8 cellular contexts compared by ENCODE assay signal in the genomic region with DNA sequence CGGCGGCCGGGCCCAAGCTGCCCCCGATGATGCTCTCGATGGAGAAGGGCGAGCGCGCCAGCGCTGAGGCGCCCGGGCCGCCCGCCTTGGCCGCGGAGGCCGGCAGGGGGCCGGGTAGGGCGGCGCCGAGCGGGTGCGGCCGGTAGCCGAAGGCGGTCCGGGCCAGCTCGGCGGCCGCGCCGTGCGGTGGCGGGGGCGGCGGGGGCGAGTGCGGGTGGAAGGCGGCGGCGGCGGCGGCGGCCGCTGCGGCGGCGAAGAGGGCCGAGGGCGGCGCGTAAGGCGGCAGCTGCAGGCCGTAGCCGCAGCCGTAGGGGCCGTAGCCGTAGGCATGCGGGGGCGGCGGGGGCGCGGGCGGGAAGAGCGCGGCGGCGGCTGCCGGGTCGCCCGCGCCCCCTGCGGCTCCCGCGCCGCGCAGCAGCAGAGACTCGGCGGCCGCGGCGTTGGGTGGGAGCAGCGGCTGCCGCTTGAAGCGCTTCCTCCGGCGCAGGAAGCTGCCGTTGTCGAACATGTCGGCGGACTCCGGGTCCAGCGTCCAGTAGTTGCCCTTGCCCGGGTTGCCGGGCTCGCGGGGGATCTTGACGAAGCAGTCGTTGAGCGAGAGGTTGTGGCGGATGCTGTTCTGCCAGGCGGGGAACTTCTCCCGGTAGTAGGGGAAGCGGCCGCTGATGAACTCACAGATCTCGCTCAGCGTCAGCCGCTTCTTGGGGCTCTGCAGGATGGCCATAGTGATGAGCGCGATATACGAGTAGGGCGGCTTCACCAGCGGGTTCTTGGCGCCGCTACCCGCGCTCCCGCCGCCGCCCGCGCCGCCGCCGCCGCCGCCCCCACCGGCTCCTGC. TPM values are rescaled to one million over a fixed set of nuclear protein-coding genes. Genes with fewer than 3 reads are reported as not detected.
DNase-seq lines count a peak whose midpoint lies in the region; ATAC-seq and TF ChIP-seq lines count a peak whose summit lies in the region.

No MANE protein-coding gene starts in this region.

- ATAC-seq in HG02885 (IDR thresholded peaks at IDR 0.05; ENCODE audit: poor library complexity, unreplicated experiment) (peak; percentile 38), left colon (peak; percentile 52), HG03565 (IDR thresholded peaks at IDR 0.05; ENCODE audit: unreplicated experiment) (no peak), GM19452 (IDR thresholded peaks at IDR 0.05; ENCODE audit: unreplicated experiment) (no peak)

- H3K9ac ChIP-seq in SK-N-MC (ENCODE audit: insufficient read length) (no peak overlapping the region), subcutaneous abdominal adipose tissue (ENCODE audit: low read length in 5 of 5) (no peak overlapping the region)

- H3K4me1 ChIP-seq in breast epithelium (peaks cover 0 to 7% of the 10 kb centered on the region in 2 donors), subcutaneous abdominal adipose tissue (ENCODE audit: control insufficient read depth in 5 of 5, insufficient read depth in 5 of 5, low read length in 5 of 5) (peaks cover 0 to 31% (median 24%) of the 10 kb centered on the region in 5 donors)

- no peak for TF ChIP-seq CTCF in breast epithelium (IDR thresholded peaks at IDR 0.05)

- H3K4me3 ChIP-seq in SK-N-MC (peak overlapping the region; percentile 92), breast epithelium (peak overlapping the region; percentile 38 to 68 (median 42)), subcutaneous abdominal adipose tissue (ENCODE audit: low read depth in 1 of 5, low read length in 5 of 5) (peak overlapping the region in 4 of 5 donors; percentile 33 to 61 (median 54))

- H3K9me3 ChIP-seq in SK-N-MC (ENCODE audit: low read depth, low read length) (no peaks in the 10 kb centered on the region), breast epithelium (no peaks in the 10 kb centered on the region), subcutaneous abdominal adipose tissue (ENCODE audit: control insufficient read depth in 5 of 5, low read length in 5 of 5) (peaks cover 0 to 2% (median 0%) of the 10 kb centered on the region in 5 donors)

- no peak overlapping the region for H3K27ac ChIP-seq in SK-N-MC
- peak overlapping the region in 1 of 2 donors; percentile 19 for H3K27ac ChIP-seq in breast epithelium
- H3K27ac ChIP-seq in subcutaneous abdominal adipose tissue (ENCODE audit: low read depth, low read length), result no peak overlapping the region

- intact Hi-C loops in breast epithelium (cut with DNase I; ENCODE audit: low total_unique reads), result no loop called here
- intact Hi-C loops in left colon (cut with DNase I, micrococcal nuclease), result no loop called here

- H3K36me3 ChIP-seq in SK-N-MC (ENCODE audit: insufficient read depth, low read length) (no peaks in the 10 kb centered on the region), breast epithelium (no peaks in the 10 kb centered on the region), subcutaneous abdominal adipose tissue (ENCODE audit: control insufficient read depth in 5 of 5, insufficient read depth in 5 of 5, low read length in 5 of 5) (no peaks in the 10 kb centered on the region)

- peaks cover 9 to 86% of the 10 kb centered on the region in 2 donors for H3K27me3 ChIP-seq in breast epithelium
- H3K27me3 ChIP-seq in subcutaneous abdominal adipose tissue (ENCODE audit: control insufficient read depth in 5 of 5, insufficient read depth in 4 of 5, low read length in 5 of 5), result peaks cover 61 to 83% (median 79%) of the 10 kb centered on the region in 5 donors

- peak; percentile 69 for DNase-seq in EL
- no peak for DNase-seq in SK-N-MC (ENCODE audit: low read depth, low spot score)
- no peak for DNase-seq in breast epithelium (ENCODE audit: low spot score in 2 of 2)
- peak in 1 of 2 donors; percentile 50 for DNase-seq in left colon

- TF ChIP-seq POLR2A in breast epithelium (IDR thresholded peaks at IDR 0.05), result no peak

RNA-seq across cellular contexts. Expression of a gene that starts 1.1 kb away (rescaled TPM):
- total RNA-seq in breast epithelium (under 1 TPM in 2 of 3 donors, not detected in 1; 0.29 to 0.32 TPM), left colon (under 1 TPM in 1 of 2 donors, not detected in 1; 0.20 TPM)

RNA-seq across cellular contexts. Expression of a gene that starts 50.8 kb away (rescaled TPM):
- total RNA-seq in breast epithelium (100 to 1,000 TPM; 503 to 575 (median 519) TPM), left colon (100 to 1,000 TPM; 522 to 537 TPM)

Comparison
In these comparisons a context has a peak if more than half of its experiments do, and no peak if none do; other contexts are left out.
1. ATAC-seq: peak in HG02885 (single experiment) and left colon (single experiment); none in HG03565 (single experiment) and GM19452 (single experiment).
2. H3K4me3 ChIP-seq: peak in every context shown above with its lines; median percentile 92 in SK-N-MC; 54 in subcutaneous abdominal adipose tissue; 42 in breast epithelium.